In genomic region chr16:49733278-49734009, GRCh38 we compare ENCODE assay signal across 29 cellular contexts.
"Had no signal": no experiment of that assay in that cellular context is flagged by ENCODE, and none has a peak within 500 bp of the region (broad histone marks: within the 10 kb centered on the region; RNA-seq: fewer than 3 reads in every experiment).

No MANE protein-coding gene starts in this region.

- H3K27me3 Mint-ChIP-seq: activated T-cell treated with anti-CD3 and anti-CD28 coated beads, Interleukin-2, amount 50 U/mL, for 24 hours; stimulated activated memory B cell treated with anti-CD40 and anti-IgM and Interleukin-4, amounts not matched to agents 10 μg/mL and 1 μg/mL and 100 μg/mL, for 72 hours had no signal

- H3K9me3 ChIP-seq: adrenal gland, gastrocnemius medialis, suprapubic skin, vagina had no signal

- H3K27ac Mint-ChIP-seq: activated naive CD4-positive, alpha-beta T cell treated with anti-CD3 and anti-CD28 coated beads, Interleukin-2, amount 50 U/mL, for 72 hours; activated T-cell treated with anti-CD3 and anti-CD28 coated beads, Interleukin-2, amount 50 U/mL, for 24 hours; activated T-helper 17 cell treated with anti-CD3 and anti-CD28 coated beads, Interleukin-2, amount 50 U/mL, for 72 hours; memory B cell; stimulated activated memory B cell treated with anti-CD40 and anti-IgM and Interleukin-4, amounts not matched to agents 10 μg/mL and 1 μg/mL and 100 μg/mL, for 72 hours had no signal

- H3K36me3 Mint-ChIP-seq: activated naive CD4-positive, alpha-beta T cell treated with anti-CD3 and anti-CD28 coated beads, Interleukin-2, amount 50 U/mL, for 72 hours; memory B cell; stimulated activated memory B cell treated with anti-CD40 and anti-IgM and Interleukin-4, amounts not matched to agents 10 μg/mL and 1 μg/mL and 100 μg/mL, for 72 hours had no signal

- H3K4me3 ChIP-seq: adrenal gland, ascending aorta, esophagus muscularis mucosa, gastrocnemius medialis, smooth muscle cell, stomach, suprapubic skin had no signal

- H3K36me3 ChIP-seq: adrenal gland, brain microvascular endothelial cell, suprapubic skin, vagina, WERI-Rb-1 had no signal

- H3K4me2 ChIP-seq: smooth muscle cell had no signal

- H3K4me3 Mint-ChIP-seq: activated T-cell treated with anti-CD3 and anti-CD28 coated beads, Interleukin-2, amount 50 U/mL, for 24 hours; activated T-helper 17 cell treated with anti-CD3 and anti-CD28 coated beads, Interleukin-2, amount 50 U/mL, for 72 hours; memory B cell; nephron progenitor cell; stimulated activated memory B cell treated with anti-CD40 and anti-IgM and Interleukin-4, amounts not matched to agents 10 μg/mL and 1 μg/mL and 100 μg/mL, for 72 hours had no signal

- H3K9me3 Mint-ChIP-seq: activated T-helper 17 cell treated with anti-CD3 and anti-CD28 coated beads, Interleukin-2, amount 50 U/mL, for 72 hours had no signal

- H3K4me1 ChIP-seq: adrenal gland, ascending aorta, gastrocnemius medialis, stomach, suprapubic skin had no signal

- DNase-seq: activated CD4-positive, alpha-beta T cell treated with anti-CD3 and anti-CD28 coated beads for 1 hour; activated CD4-positive, alpha-beta T cell treated with anti-CD3 and anti-CD28 coated beads, Interleukin-2, amount 50 U/mL, for 1 hour; activated CD8-positive, alpha-beta memory T cell treated with anti-CD3 and anti-CD28 coated beads for 24 hours; activated CD8-positive, alpha-beta memory T cell treated with anti-CD3 and anti-CD28 coated beads, Interleukin-2, amount 50 U/mL, for 4 hours; activated T-cell treated with anti-CD3 and anti-CD28 coated beads, Interleukin-2, amount 50 U/mL, for 24 hours; brain microvascular endothelial cell; central memory CD4-positive, alpha-beta T cell; dermis blood vessel endothelial cell; effector memory CD4-positive, alpha-beta T cell; gastrocnemius medialis; head of caudate nucleus; hypothalamus; nephron progenitor cell; occipital lobe; stimulated activated CD4-positive, alpha-beta T cell treated with anti-CD3 and anti-CD28 coated beads, Interleukin-15, amount 100 ng/mL, for 24 hours; stomach; T-helper 2 cell; trophoblast cell; WERI-Rb-1 had no signal

- H3K27me3 ChIP-seq: adrenal gland, ascending aorta, brain microvascular endothelial cell, esophagus muscularis mucosa, gastrocnemius medialis, stomach, suprapubic skin, vagina had no signal

- H3K4me1 Mint-ChIP-seq: activated T-helper 17 cell treated with anti-CD3 and anti-CD28 coated beads, Interleukin-2, amount 50 U/mL, for 72 hours; memory B cell; stimulated activated memory B cell treated with anti-CD40 and anti-IgM and Interleukin-4, amounts not matched to agents 10 μg/mL and 1 μg/mL and 100 μg/mL, for 72 hours had no signal

- ATAC-seq: activated naive CD4-positive, alpha-beta T cell treated with anti-CD3 and anti-CD28 coated beads, Interleukin-2, amount 50 U/mL, for 72 hours; activated T-helper 17 cell treated with anti-CD3 and anti-CD28 coated beads, Interleukin-2, amount 50 U/mL, for 72 hours; gastrocnemius medialis; stimulated activated memory B cell treated with anti-CD40 and anti-IgM and Interleukin-4, amounts not matched to agents 10 μg/mL and 1 μg/mL and 100 μg/mL, for 72 hours had no signal

- H3K27ac ChIP-seq: adrenal gland, ascending aorta, brain microvascular endothelial cell, esophagus muscularis mucosa, gastrocnemius medialis, stomach, suprapubic skin, vagina, WERI-Rb-1 had no signal
